21 cellular contexts compared by ENCODE assay signal in the genomic region with DNA sequence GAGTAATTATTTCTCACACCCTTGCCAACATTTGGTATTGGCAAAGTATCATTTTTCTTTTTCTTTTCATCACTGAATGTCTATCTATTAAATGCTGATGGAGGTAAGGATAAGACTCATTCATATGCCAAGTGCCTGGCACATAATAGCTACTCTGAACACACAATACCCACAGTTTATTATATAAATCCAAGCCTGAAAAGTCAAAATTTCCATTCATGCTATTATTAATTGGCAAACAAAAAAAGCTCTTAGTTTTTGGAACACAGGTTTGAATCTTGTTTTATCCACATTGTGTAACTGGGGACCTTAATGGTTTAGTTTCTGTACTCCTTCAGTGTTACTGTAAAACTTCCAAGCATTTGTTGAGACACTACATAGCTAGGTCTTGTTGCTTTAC.
"Had no signal": no experiment of that assay in that cellular context is flagged by ENCODE, and none has a peak within 500 bp of the region (broad histone marks: within the 10 kb centered on the region; RNA-seq: fewer than 3 reads in every experiment).

No MANE protein-coding gene starts in this region.

- DNase-seq: dermis blood vessel endothelial cell; dorsolateral prefrontal cortex; effector CD4-positive, alpha-beta T cell; effector memory CD4-positive, alpha-beta T cell; foreskin keratinocyte; heart left ventricle; hypothalamus; immature natural killer cell; left cardiac atrium; left lung; left ventricle myocardium superior; lower lobe of right lung; mesenchymal stem cell; mucosa of descending colon; naive B cell had no signal

- H3K4me3 ChIP-seq: coronary artery, dorsolateral prefrontal cortex, esophagus muscularis mucosa, gastroesophageal sphincter, heart left ventricle, hepatocyte, left lung, lower lobe of right lung, mucosa of descending colon had no signal

- H3K4me1 ChIP-seq: foreskin keratinocyte, left lung had no signal

- H3K4me2 ChIP-seq: hepatocyte had no signal

- FAIRE-seq: endothelial cell of umbilical vein, keratinocyte had no signal

- H3K9me3 ChIP-seq: esophagus muscularis mucosa, gastroesophageal sphincter, heart left ventricle, left lung, lower lobe of right lung, mucosa of descending colon had no signal

- ATAC-seq: foreskin keratinocyte, gastroesophageal sphincter, heart left ventricle, left cardiac atrium, left lung, left ventricle myocardium superior, lower lobe of right lung, mucosa of descending colon had no signal

- H3K27ac ChIP-seq: coronary artery, dorsolateral prefrontal cortex, esophagus muscularis mucosa, foreskin keratinocyte, gastroesophageal sphincter, heart left ventricle, hepatocyte, left lung, lower lobe of right lung had no signal
